12 cellular contexts compared by ENCODE assay signal in genomic region chr20:38181207-38181693, GRCh38. TPM values are rescaled to one million over a fixed set of nuclear protein-coding genes. Genes with fewer than 3 reads are reported as not detected.
DNase-seq lines count a peak whose midpoint lies in the region; ATAC-seq and TF ChIP-seq lines count a peak whose summit lies in the region.
"Had no signal": no experiment of that assay in that cellular context is flagged by ENCODE, and none has a peak within 500 bp of the region (broad histone marks: within the 10 kb centered on the region; RNA-seq: fewer than 3 reads in every experiment).

No MANE protein-coding gene starts in this region.

- H3K4me1 Mint-ChIP-seq in activated CD4-positive, alpha-beta T cell treated with anti-CD3 and anti-CD28 coated beads, Interleukin-2, amount 10 ng/mL, durations not matched to agents 7 days and 5 days, result no peaks in the 10 kb centered on the region

- H3K27me3 Mint-ChIP-seq in activated CD4-positive, alpha-beta T cell treated with anti-CD3 and anti-CD28 coated beads, Interleukin-2, amount 10 ng/mL, durations not matched to agents 7 days and 5 days, result peaks cover 13% of the 10 kb centered on the region

- H3K36me3 ChIP-seq in HEK293 (ENCODE audit: control insufficient read depth in 2 of 2, insufficient read depth in 1 of 2, low read length in 2 of 2), result no peaks in the 10 kb centered on the region

- ATAC-seq in omental fat pad (ENCODE audit: low FRiP score), result no peak

- DNase-seq in DMS53 (lab: John Stamatoyannopoulos, UW) (peak; percentile 22), DMS53 treated with DMSO at 0.1 percent for 48 hours (lab: John Stamatoyannopoulos, UW; ENCODE audit: unreplicated experiment) (no peak), NCI-H510A treated with DMSO at 0.1 percent for 48 hours (lab: John Stamatoyannopoulos, UW) (peak; percentile 31), omental fat pad (ENCODE audit: low spot score) (peak; percentile 17), AML-193 (lab: John Stamatoyannopoulos, UW) (no peak), DMS153 treated with DMSO at 0.1 percent for 48 hours (lab: John Stamatoyannopoulos, UW; ENCODE audit: unreplicated experiment) (no peak)
- DNase-seq in activated CD4-positive, alpha-beta T cell treated with anti-CD3 and anti-CD28 coated beads, Interleukin-2, amount 10 ng/mL, durations not matched to agents 7 days and 5 days, result no peak
- DNase-seq: SIG-M5 had no signal

- H3K9me3 ChIP-seq in HEK293 (ENCODE audit: control insufficient read depth, insufficient read depth, low read depth, low read length), result no peaks in the 10 kb centered on the region

- H3K27ac Mint-ChIP-seq in activated CD4-positive, alpha-beta T cell treated with anti-CD3 and anti-CD28 coated beads, Interleukin-2, amount 10 ng/mL, durations not matched to agents 7 days and 5 days, result no peak overlapping the region

- no peak overlapping the region for H3K27ac ChIP-seq in HEK293 (ENCODE audit: extremely low read depth, low read depth, low read length)
- H3K27ac ChIP-seq: 22Rv1, dorsolateral prefrontal cortex, KMS-11 had no signal

- POLR2A ChIA-PET in HEK293 (lab: Yijun Ruan, JAX), result interaction anchor here (0.8 to 1.7 kb wide), 2 partner anchors 132 to 148 kb away, joined by 6 read pairs; partner anchors contain the start of genes RPRD1B and TTI1
- POLR2A ChIA-PET in activated CD4-positive, alpha-beta T cell treated with anti-CD3 and anti-CD28 coated beads, Interleukin-2, amount 10 ng/mL, durations not matched to agents 7 days and 5 days (lab: Charles Lee), result no interaction called here

- peaks cover 4% of the 10 kb centered on the region; the same call in 1 of the 2 replicates for H3K4me1 ChIP-seq in HEK293 (ENCODE audit: control insufficient read depth, insufficient read depth, low read length)

- H3K4me3 Mint-ChIP-seq in activated CD4-positive, alpha-beta T cell treated with anti-CD3 and anti-CD28 coated beads, Interleukin-2, amount 10 ng/mL, durations not matched to agents 7 days and 5 days, result no peak overlapping the region

- no peaks in the 10 kb centered on the region for H3K9me3 Mint-ChIP-seq in activated CD4-positive, alpha-beta T cell treated with anti-CD3 and anti-CD28 coated beads, Interleukin-2, amount 10 ng/mL, durations not matched to agents 7 days and 5 days

- CTCF ChIA-PET in HEK293 (lab: Yijun Ruan, JAX), result interaction anchor here (0.7 to 1.6 kb wide), 2 partner anchors 12 to 40 kb away, joined by 3 to 8 read pairs; no protein-coding TSS in a partner anchor
- CTCF ChIA-PET in activated CD4-positive, alpha-beta T cell treated with anti-CD3 and anti-CD28 coated beads, Interleukin-2, amount 10 ng/mL, durations not matched to agents 7 days and 5 days (lab: Charles Lee), result no interaction called here

- H3K36me3 Mint-ChIP-seq in activated CD4-positive, alpha-beta T cell treated with anti-CD3 and anti-CD28 coated beads, Interleukin-2, amount 10 ng/mL, durations not matched to agents 7 days and 5 days (ENCODE audit: low read depth), result no peaks in the 10 kb centered on the region

- H3K4me3 ChIP-seq in HEK293 (ENCODE audit: low read depth, low read length), result no peak overlapping the region
- H3K4me3 ChIP-seq: dorsolateral prefrontal cortex had no signal

- TF ChIP-seq CTCF in HEK293 (tag by site-specific recombination; IDR thresholded peaks at IDR 0.05) (no peak), omental fat pad (IDR thresholded peaks at IDR 0.05) (no peak)

TF ChIP-seq in HEK293, 187 proteins besides CTCF, POLR2A, EP300 and RAD21 (continues in another document):
- TF ChIP-seq KLF17 (tag by site-specific recombination; IDR thresholded peaks at IDR 0.05) (peak; percentile 72; the same call in 1 of the 2 replicates), ZNF335 (tag by site-specific recombination; conservative IDR thresholded peaks at IDR 0.05) (peak; percentile 68), ZNF704 (tag by site-specific recombination; IDR thresholded peaks at IDR 0.05) (no peak), IKZF3 (tag by site-specific recombination; IDR thresholded peaks at IDR 0.05) (no peak), ZBTB11 (tag by site-specific recombination; conservative IDR thresholded peaks at IDR 0.05; ENCODE audit: low read depth) (no peak), ZNF433 (tag by site-specific recombination; IDR thresholded peaks at IDR 0.05; ENCODE audit: low read depth) (no peak), ZNF596 (tag by site-specific recombination; IDR thresholded peaks at IDR 0.05) (no peak), ZBTB17 (tag by site-specific recombination; IDR thresholded peaks at IDR 0.05) (peak; percentile 90), ZNF707 (tag by site-specific recombination; IDR thresholded peaks at IDR 0.05) (no peak), ZBTB8A (tag by site-specific recombination; IDR thresholded peaks at IDR 0.05) (peak; percentile 27; the same call in 1 of the 2 replicates), ZNF16 (tag by site-specific recombination; IDR thresholded peaks at IDR 0.05; ENCODE audit: low read depth) (no peak), ZIC2 (tag by site-specific recombination; IDR thresholded peaks at IDR 0.05) (peak; percentile 93), ZBTB21 (tag by site-specific recombination; IDR thresholded peaks at IDR 0.05) (peak; percentile 75; the same call in 1 of the 2 replicates), ZNF223 (tag by site-specific recombination; IDR thresholded peaks at IDR 0.05) (no peak), ZNF501 (tag by site-specific recombination; IDR thresholded peaks at IDR 0.05) (no peak), ZBTB48 (tag by site-specific recombination; IDR thresholded peaks at IDR 0.05) (peak; percentile 70), HIC1 (tag by site-specific recombination; IDR thresholded peaks at IDR 0.05) (no peak), ZNF654 (tag by site-specific recombination; IDR thresholded peaks at IDR 0.05; ENCODE audit: low read depth) (no peak), ZNF837 (tag by site-specific recombination; IDR thresholded peaks at IDR 0.05) (no peak)

RNA-seq across cellular contexts. Expression of gene TGM2, which starts 16.2 kb away (rescaled TPM):
- 100 to 1,000 TPM in 1 of 4 donors, 10 to 100 TPM in 3; 72.0 to 200 (median 73.4) TPM for total RNA-seq in omental fat pad
- total RNA-seq in activated CD4-positive, alpha-beta T cell treated with anti-CD3 and anti-CD28 coated beads, Interleukin-2, amount 10 ng/mL, durations not matched to agents 7 days and 5 days, result under 1 TPM; 0.07 to 0.21 TPM

Comparison
In these comparisons a context has a peak if more than half of its experiments do, and no peak if none do; other contexts are left out.
1. DNase-seq: peak in DMS53 (single experiment), NCI-H510A treated with DMSO at 0.1 percent for 48 hours (single experiment) and omental fat pad (single experiment); none in DMS53 treated with DMSO at 0.1 percent for 48 hours (single experiment), AML-193 (0 of 2), DMS153 treated with DMSO at 0.1 percent for 48 hours (single experiment) and activated CD4-positive, alpha-beta T cell treated with anti-CD3 and anti-CD28 coated beads, Interleukin-2, amount 10 ng/mL, durations not matched to agents 7 days and 5 days (single experiment).
2. RNA of gene TGM2, which starts 16.2 kb away (total RNA-seq): 72.0 to 200 TPM in omental fat pad; 0.07 to 0.21 TPM in activated CD4-positive, alpha-beta T cell treated with anti-CD3 and anti-CD28 coated beads, Interleukin-2, amount 10 ng/mL, durations not matched to agents 7 days and 5 days; every median in the first group is over 10 times any median in the second.